7 cellular contexts compared by ENCODE assay signal in the genomic region with DNA sequence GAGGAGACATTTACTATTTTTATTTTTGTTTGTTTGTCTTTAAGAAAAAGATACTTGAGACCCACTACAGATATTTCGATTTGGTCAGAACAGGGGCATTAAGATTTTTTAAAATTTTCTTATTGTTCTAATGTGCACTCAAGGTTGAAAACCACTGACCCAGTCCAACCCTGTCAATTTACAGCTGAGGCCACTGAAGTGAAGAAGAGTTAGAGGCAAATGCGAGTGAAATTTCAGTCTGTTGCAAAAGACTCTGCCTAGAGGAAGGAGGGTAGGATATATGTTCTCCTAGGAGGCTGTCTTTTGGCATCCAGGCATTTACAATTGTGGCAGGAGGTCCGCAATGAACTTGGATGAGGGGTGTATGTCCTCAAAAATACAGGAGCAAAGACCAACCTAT.
"Had no signal": no experiment of that assay in that cellular context is flagged by ENCODE, and none has a peak within 500 bp of the region (broad histone marks: within the 10 kb centered on the region; RNA-seq: fewer than 3 reads in every experiment).

No MANE protein-coding gene starts in this region.

- FAIRE-seq: G401.6, GM12878, GM12892, GM18507, GM19239 had no signal

- H3K4me3 ChIP-seq: GM12878 had no signal

- DNase-seq: GDM1, GF-D8 had no signal
